9 cellular contexts compared by ENCODE assay signal in genomic region chr3:72665701-72666443, GRCh38.
DNase-seq lines count a peak whose midpoint lies in the region; ATAC-seq and TF ChIP-seq lines count a peak whose summit lies in the region.
"Had no signal": no experiment of that assay in that cellular context is flagged by ENCODE, and none has a peak within 500 bp of the region (broad histone marks: within the 10 kb centered on the region; RNA-seq: fewer than 3 reads in every experiment).

No MANE protein-coding gene starts in this region.

- DNase-seq in GM12865 (ENCODE audit: low read depth), result peak; percentile 58
- peak; percentile 98 to 99 for DNase-seq in NCI-H524 (lab: John Stamatoyannopoulos, UW)
- peak; percentile 53 for DNase-seq in activated T-cell treated with anti-CD3 and anti-CD28 coated beads for 4 hours
- DNase-seq in fibroblast of villous mesenchyme (ENCODE audit: low read depth), result peak; percentile 38
- peak; percentile 6 to 52 for DNase-seq in stimulated activated CD4-positive, alpha-beta T cell treated with anti-CD3 and anti-CD28 coated beads, Interleukin-12 subunit alpha, Interleukin-12 subunit beta, amount 100 ng/mL, for 24 hours (ENCODE audit: low read depth in 2 of 2)
- DNase-seq in ovary, result no peak
- DNase-seq in G401 (ENCODE audit: low spot score), result no peak

- no peaks in the 10 kb centered on the region for H3K4me1 ChIP-seq in ovary (ENCODE audit: insufficient read depth)

- no peak for TF ChIP-seq EP300 in ovary (IDR thresholded peaks at IDR 0.05)

- no peak overlapping the region for H3K27ac ChIP-seq in ovary
- H3K27ac ChIP-seq: SK-N-MC had no signal

- intact Hi-C loops in ovary (cut with DNase I), result no loop called here

- H3K9me3 ChIP-seq in ovary, result no peaks in the 10 kb centered on the region

- H3K36me3 ChIP-seq in ovary, result no peaks in the 10 kb centered on the region

- TF ChIP-seq CTCF in GM12865 (IDR thresholded peaks at IDR 0.05; ENCODE audit: insufficient read depth, low read depth, low read length, missing control alignments) (peak; percentile 53), fibroblast of villous mesenchyme (IDR thresholded peaks at IDR 0.05; ENCODE audit: insufficient read depth, low read depth, low read length) (peak; percentile 65), ovary (IDR thresholded peaks at IDR 0.05) (no peak)

- H3K4me3 ChIP-seq in GM12865 (ENCODE audit: low read depth, low read length), result no peak overlapping the region
- no peak overlapping the region for H3K4me3 ChIP-seq in fibroblast of villous mesenchyme (ENCODE audit: low read depth, low read length)
- no peak overlapping the region for H3K4me3 ChIP-seq in ovary
- H3K4me3 ChIP-seq: SK-N-MC had no signal

- H3K27me3 ChIP-seq in ovary, result no peaks in the 10 kb centered on the region

- in situ Hi-C loops in G401 (cut with HindIII; ENCODE audit: low sequenced_read_pairs), result no loop called here

- TF ChIP-seq POLR2A in ovary (IDR thresholded peaks at IDR 0.05), result no peak

- ATAC-seq in HG02840 (IDR thresholded peaks at IDR 0.05; ENCODE audit: low FRiP score, unreplicated experiment), result no peak

- WGBS in ovary, 3 donors, result 76 to 80% (median 77%) methylated on average over 13 of the region's 13 CpGs

Comparison
In these comparisons a context has a peak if more than half of its experiments do, and no peak if none do; other contexts are left out.
1. DNase-seq: peak in GM12865 (single experiment), NCI-H524 (2 of 2), activated T-cell treated with anti-CD3 and anti-CD28 coated beads for 4 hours (single experiment), fibroblast of villous mesenchyme (single experiment) and stimulated activated CD4-positive, alpha-beta T cell treated with anti-CD3 and anti-CD28 coated beads, Interleukin-12 subunit alpha, Interleukin-12 subunit beta, amount 100 ng/mL, for 24 hours (2 of 2); none in ovary (0 of 5) and G401 (single experiment).
2. CTCF ChIP-seq: peak in GM12865 (single experiment) and fibroblast of villous mesenchyme (single experiment); none in ovary (0 of 3).